22 cellular contexts compared by ENCODE assay signal in genomic region chr1:97053275-97053674, GRCh38.
"Had no signal": no experiment of that assay in that cellular context is flagged by ENCODE, and none has a peak within 500 bp of the region (broad histone marks: within the 10 kb centered on the region; RNA-seq: fewer than 3 reads in every experiment).

No MANE protein-coding gene starts in this region.

- H3K9me3 ChIP-seq: ascending aorta, SK-N-SH had no signal

- DNase-seq: activated CD4-positive, alpha-beta memory T cell treated with anti-CD3 and anti-CD28 coated beads for 36 hours; activated CD4-positive, alpha-beta T cell treated with anti-CD3 and anti-CD28 coated beads, Interleukin-2, amount 10 ng/mL, durations not matched to agents 7 days and 5 days; activated CD4-positive, CD25-positive, alpha-beta regulatory T cell; activated CD8-positive, alpha-beta memory T cell treated with anti-CD3 and anti-CD28 coated beads for 24 hours; activated effector memory CD4-positive, alpha-beta T cell treated with anti-CD3 and anti-CD28 coated beads, Interleukin-2, amount 50 U/mL, for 16 hours; activated naive CD4-positive, alpha-beta T cell treated with Interleukin-2 at 50 U/mL for 16 hours; activated naive CD8-positive, alpha-beta T cell treated with anti-CD3 and anti-CD28 coated beads, Interleukin-2, amount 50 U/mL, for 24 hours; activated T-cell treated with anti-CD3 and anti-CD28 coated beads, Interleukin-2, amount 50 U/mL, for 4 hours; amniotic stem cell; Kasumi-1; NCI-H1105 treated with DMSO at 0.1 percent for 48 hours; NCI-H1436 treated with DMSO at 0.1 percent for 48 hours; NCI-H187 treated with DMSO at 0.1 percent for 48 hours; NCI-H2081 treated with DMSO at 0.1 percent for 48 hours; NCI-H526; NK-92 treated with Interleukin-12 subunit alpha and Interleukin-12 subunit beta, amount 100 ng/mL, for 24 hours; OCI-M1; RPMI8226; SK-N-SH; T-helper 1 cell had no signal

- H3K4me1 ChIP-seq: ascending aorta had no signal

- H3K27me3 ChIP-seq: ascending aorta had no signal

- H3K4me3 ChIP-seq: ascending aorta had no signal

- H3K9ac ChIP-seq: SK-N-SH had no signal

- H3K4me2 ChIP-seq: SK-N-SH had no signal

- H3K36me3 ChIP-seq: ascending aorta had no signal

- H3K27ac ChIP-seq: ascending aorta, VCaP had no signal
